Comparison of ENCODE assay signal across 8 cellular contexts in genomic region chr3:131501949-131502348, GRCh38. TPM values are rescaled to one million over a fixed set of nuclear protein-coding genes. Genes with fewer than 3 reads are reported as not detected.
DNase-seq lines count a peak whose midpoint lies in the region; ATAC-seq and TF ChIP-seq lines count a peak whose summit lies in the region.

No MANE protein-coding gene starts in this region.

- peak overlapping the region; percentile 91 to 100 (median 98) for H3K4me3 Mint-ChIP-seq in CD4-positive, alpha-beta memory T cell
- peak overlapping the region; percentile 95 for H3K4me3 Mint-ChIP-seq in MCF 10A (ENCODE audit: unreplicated experiment)

- H3K4me3 ChIP-seq in CD4-positive, alpha-beta memory T cell (ENCODE audit: low read length in 2 of 2): peak overlapping the region; percentile 74 to 98
- H3K4me3 ChIP-seq in HL-60 (replicated peaks; ENCODE audit: insufficient read depth, low read length): peak overlapping the region; percentile 63
- peak overlapping the region; percentile 92 for H3K4me3 ChIP-seq in mononuclear cell (ENCODE audit: low read length)

- peaks cover 27% of the 10 kb centered on the region for H3K4me1 ChIP-seq in CD4-positive, alpha-beta memory T cell (ENCODE audit: insufficient read depth, low read length)
- H3K4me1 ChIP-seq in mononuclear cell (ENCODE audit: insufficient read depth, low read length): peaks cover 29% of the 10 kb centered on the region

- no peaks in the 10 kb centered on the region for H3K27me3 Mint-ChIP-seq in CD4-positive, alpha-beta memory T cell
- no peaks in the 10 kb centered on the region for H3K27me3 Mint-ChIP-seq in MCF 10A (ENCODE audit: insufficient read depth, unreplicated experiment)

- CTCF ChIA-PET in CD4-positive, alpha-beta memory T cell (lab: Charles Lee; ENCODE audit: partially characterized antibody): no interaction called here
- CTCF ChIA-PET in MCF 10A (lab: Yijun Ruan, JAX): no interaction called here

- no peak for TF ChIP-seq CTCF in HL-60 (IDR thresholded peaks at IDR 0.05; ENCODE audit: insufficient read depth, low read length)
- TF ChIP-seq CTCF in MCF 10A (IDR thresholded peaks at IDR 0.05; ENCODE audit: unreplicated experiment): no peak

- H3K9me3 Mint-ChIP-seq in CD4-positive, alpha-beta memory T cell: no peaks in the 10 kb centered on the region
- H3K9me3 Mint-ChIP-seq in MCF 10A (ENCODE audit: unreplicated experiment): no peaks in the 10 kb centered on the region

- peak overlapping the region; percentile 75 for H3K27ac ChIP-seq in CD4-positive, alpha-beta memory T cell (ENCODE audit: low read depth, low read length)
- peak overlapping the region; percentile 96 for H3K27ac ChIP-seq in HL-60 (replicated peaks)

- H3K9me3 ChIP-seq in CD4-positive, alpha-beta memory T cell (ENCODE audit: control insufficient read depth in 1 of 2, low read length in 2 of 2): no peaks in the 10 kb centered on the region
- H3K9me3 ChIP-seq in mononuclear cell (ENCODE audit: low read depth, low read length): no peaks in the 10 kb centered on the region

- H3K4me1 Mint-ChIP-seq in CD4-positive, alpha-beta memory T cell: peaks cover 26 to 47% (median 39%) of the 10 kb centered on the region in 4 donors
- peaks cover 21% of the 10 kb centered on the region for H3K4me1 Mint-ChIP-seq in MCF 10A (ENCODE audit: insufficient read depth, unreplicated experiment)

- DNase-seq in CD4-positive, alpha-beta memory T cell: no peak
- DNase-seq in HL-60 (ENCODE audit: low read depth in 1 of 2, low spot score in 1 of 2) (no peak), MCF 10A (ENCODE audit: unreplicated experiment) (peak; percentile 18), NCI-H524 (lab: John Stamatoyannopoulos, UW) (no peak), activated gamma-delta T cell (lab: John Stamatoyannopoulos, UW) (no peak), KG1 (lab: John Stamatoyannopoulos, UW) (no peak)

- ATAC-seq in HG03135 (IDR thresholded peaks at IDR 0.05; ENCODE audit: unreplicated experiment): no peak

- H3K27me3 ChIP-seq in CD4-positive, alpha-beta memory T cell (ENCODE audit: insufficient read depth, low read length): no peaks in the 10 kb centered on the region
- no peaks in the 10 kb centered on the region for H3K27me3 ChIP-seq in HL-60 (ENCODE audit: insufficient read depth, poor library complexity, severe bottlenecking)
- no peaks in the 10 kb centered on the region for H3K27me3 ChIP-seq in mononuclear cell (ENCODE audit: insufficient read depth, low read length)

- peaks cover 19% of the 10 kb centered on the region for H3K36me3 ChIP-seq in CD4-positive, alpha-beta memory T cell (ENCODE audit: insufficient read depth, low read length)

- peaks cover 24 to 48% of the 10 kb centered on the region in 2 donors for H3K36me3 Mint-ChIP-seq in CD4-positive, alpha-beta memory T cell
- peaks cover 43% of the 10 kb centered on the region for H3K36me3 Mint-ChIP-seq in MCF 10A (ENCODE audit: insufficient read depth, unreplicated experiment)

- H3K27ac Mint-ChIP-seq in CD4-positive, alpha-beta memory T cell: peak overlapping the region; percentile 92 to 97 (median 95)
- peak overlapping the region; percentile 91 for H3K27ac Mint-ChIP-seq in MCF 10A (ENCODE audit: low read depth, unreplicated experiment)

- intact Hi-C loops in CD4-positive, alpha-beta memory T cell (cut with micrococcal nuclease): loop anchor here (2.0 kb wide), 4 partner anchors 121 to 915 kb away; partner anchors contain the start of genes ASTE1, DNAJC13, NEK11 and NUDT16
- intact Hi-C loops in MCF 10A (cut with micrococcal nuclease): loop anchor here (2.0 to 5.0 kb wide), 2 partner anchors 120 to 475 kb away; partner anchors contain the start of genes ASTE1, NEK11 and NUDT16

- no TSS peak for BruUV-seq in MCF 10A (replicated peaks; lab: Mats Ljungman, UMichigan)

- POLR2A ChIA-PET in CD4-positive, alpha-beta memory T cell (lab: Charles Lee; ENCODE audit: partially characterized antibody): interaction anchor here (1.5 kb wide), 1 partner anchor 459 kb away, joined by 4 read pairs; no protein-coding TSS in a partner anchor
- POLR2A ChIA-PET in MCF 10A (lab: Yijun Ruan, JAX): interaction anchor here (0.6 to 2.0 kb wide), 6 partner anchors 9 to 475 kb away, joined by 3 to 11 read pairs (median 6); partner anchors contain the start of genes ASTE1, NEK11 and NUDT16

RNA-seq across cellular contexts. Expression of gene MRPL3, which starts 0.8 kb away (rescaled TPM):
- total RNA-seq in CD4-positive, alpha-beta memory T cell: 10 to 100 TPM; 45.8 to 48.1 TPM
- 100 to 1,000 TPM in 1 of 2 donors, 10 to 100 TPM in 1; 82.5 to 110 TPM for polyA plus RNA-seq in CD4-positive, alpha-beta memory T cell
- total RNA-seq in MCF 10A (2022) (138 and 179 TPM in 2 replicates), mononuclear cell (54.7 TPM)
